Comparison of ENCODE assay signal across 8 cellular contexts in the genomic region with DNA sequence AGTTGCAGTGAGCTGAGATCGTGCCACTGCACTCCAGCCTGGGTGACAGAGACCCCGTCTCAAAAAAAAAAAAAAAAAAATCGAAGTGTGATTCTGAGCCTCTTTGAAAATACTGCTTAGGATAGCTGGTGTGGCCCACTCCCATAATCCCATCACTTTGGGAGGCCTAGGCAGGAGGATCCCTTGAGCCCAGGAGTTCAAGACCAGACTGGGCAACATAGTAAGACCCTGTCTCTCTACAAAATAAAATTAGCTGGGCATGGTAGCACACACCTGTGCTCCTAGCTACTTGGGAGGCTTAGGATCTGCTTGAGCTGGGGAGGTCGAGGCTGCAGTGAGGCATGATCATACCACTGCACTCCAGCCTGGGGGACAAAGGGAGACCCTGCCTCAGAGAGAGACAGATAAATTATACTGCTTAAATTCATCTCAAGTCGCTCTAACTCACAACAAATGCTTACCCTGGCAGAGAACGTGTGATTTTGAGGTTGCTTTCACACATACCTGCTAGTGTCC. TPM values are rescaled to one million over a fixed set of nuclear protein-coding genes. Genes with fewer than 3 reads are reported as not detected.
DNase-seq lines count a peak whose midpoint lies in the region; ATAC-seq, FAIRE-seq and TF ChIP-seq lines count a peak whose summit lies in the region.

No MANE protein-coding gene starts in this region.

- no peak overlapping the region for H3K4me2 ChIP-seq in KMS-11

- H3K79me2 ChIP-seq in KMS-11 (ENCODE audit: insufficient read depth, low read depth), result no peaks in the 10 kb centered on the region

- H4K20me1 ChIP-seq in KMS-11 (ENCODE audit: insufficient read depth), result no peaks in the 10 kb centered on the region

- no peak overlapping the region for H3K9ac ChIP-seq in KMS-11

- no peak for TF ChIP-seq POLR2A in H54 (IDR thresholded peaks at IDR 0.05; ENCODE audit: low read depth, low read length)

- no peak overlapping the region for H3K27ac Mint-ChIP-seq in chondrocyte (ENCODE audit: unreplicated experiment)
- H3K27ac Mint-ChIP-seq in natural killer cell treated with Interleukin-12 subunit alpha and Interleukin-12 subunit beta and Interleukin-15 and Interleukin-18, amount 100 ng/mL, for 72 hours, result peak overlapping the region; percentile 21 to 92

- no peaks in the 10 kb centered on the region for H3K36me3 Mint-ChIP-seq in chondrocyte (ENCODE audit: low read depth)
- H3K36me3 Mint-ChIP-seq in natural killer cell treated with Interleukin-12 subunit alpha and Interleukin-12 subunit beta and Interleukin-15 and Interleukin-18, amount 100 ng/mL, for 72 hours, result no peaks in the 10 kb centered on the region

- H3K27me3 ChIP-seq in KMS-11 (ENCODE audit: insufficient read depth, low read depth), result no peaks in the 10 kb centered on the region

- H3K27me3 Mint-ChIP-seq in chondrocyte (ENCODE audit: low read depth), result peaks cover 14% of the 10 kb centered on the region
- no peaks in the 10 kb centered on the region for H3K27me3 Mint-ChIP-seq in natural killer cell treated with Interleukin-12 subunit alpha and Interleukin-12 subunit beta and Interleukin-15 and Interleukin-18, amount 100 ng/mL, for 72 hours

- H3K27ac ChIP-seq in KMS-11, result no peak overlapping the region

- peak overlapping the region; percentile 93 for H3K4me3 Mint-ChIP-seq in chondrocyte (ENCODE audit: unreplicated experiment)
- H3K4me3 Mint-ChIP-seq in natural killer cell treated with Interleukin-12 subunit alpha and Interleukin-12 subunit beta and Interleukin-15 and Interleukin-18, amount 100 ng/mL, for 72 hours, result peak overlapping the region; percentile 66

- no peak for ATAC-seq in natural killer cell treated with Interleukin-12 subunit alpha and Interleukin-12 subunit beta and Interleukin-15 and Interleukin-18, amount 100 ng/mL, for 72 hours
- ATAC-seq in GM21390 (IDR thresholded peaks at IDR 0.05; ENCODE audit: unreplicated experiment), result no peak

- no peak for FAIRE-seq in H54 (lab: Jason Lieb, UNC)

- H3K36me3 ChIP-seq in KMS-11 (ENCODE audit: insufficient read depth), result no peaks in the 10 kb centered on the region

- H3K4me1 ChIP-seq in KMS-11 (ENCODE audit: low read depth, poor library complexity, severe bottlenecking), result no peaks in the 10 kb centered on the region

- H3K9me3 Mint-ChIP-seq in chondrocyte (ENCODE audit: low read depth), result no peaks in the 10 kb centered on the region
- H3K9me3 Mint-ChIP-seq in natural killer cell treated with Interleukin-12 subunit alpha and Interleukin-12 subunit beta and Interleukin-15 and Interleukin-18, amount 100 ng/mL, for 72 hours, result no peaks in the 10 kb centered on the region

- DNase-seq in AG09309 (ENCODE audit: low read depth) (no peak), chondrocyte (ENCODE audit: low spot score) (no peak), H54 (ENCODE audit: insufficient read length, low spot score) (no peak), RPMI8226 (no peak), OCI-M2 (lab: John Stamatoyannopoulos, UW; ENCODE audit: unreplicated experiment) (no peak)
- DNase-seq in natural killer cell treated with Interleukin-12 subunit alpha and Interleukin-12 subunit beta and Interleukin-15 and Interleukin-18, amount 100 ng/mL, for 72 hours (ENCODE audit: low spot score), result no peak

- H2AFZ ChIP-seq in KMS-11 (ENCODE audit: low read depth), result peak overlapping the region; percentile 95; the same call in 1 of the 2 replicates

- H3K4me3 ChIP-seq in AG09309 (ENCODE audit: control insufficient read depth, low read depth, low read length) (peak overlapping the region; percentile 79), KMS-11 (IDR thresholded peaks at IDR 0.05; ENCODE audit: insufficient read depth, low read depth, low read length) (no peak overlapping the region)

- H3K4me1 Mint-ChIP-seq in chondrocyte (ENCODE audit: low read depth), result peaks cover 25% of the 10 kb centered on the region
- H3K4me1 Mint-ChIP-seq in natural killer cell treated with Interleukin-12 subunit alpha and Interleukin-12 subunit beta and Interleukin-15 and Interleukin-18, amount 100 ng/mL, for 72 hours (ENCODE audit: low read depth in 2 of 2), result peaks cover 0 to 13% of the 10 kb centered on the region in 2 donors

- no peak for TF ChIP-seq CTCF in AG09309 (IDR thresholded peaks at IDR 0.05; ENCODE audit: control insufficient read depth, insufficient read depth, low read depth, low read length, missing control alignments)
- no peak for TF ChIP-seq CTCF in KMS-11 (conservative IDR thresholded peaks at IDR 0.05; ENCODE audit: low read depth, low read length)
- TF ChIP-seq CTCF in chondrocyte (IDR thresholded peaks at IDR 0.05), result no peak

RNA-seq across cellular contexts. Expression of a gene that starts 12.4 kb away (rescaled TPM):
- not detected in 3 replicates for total RNA-seq in chondrocyte
- not detected for total RNA-seq in natural killer cell treated with Interleukin-12 subunit alpha and Interleukin-12 subunit beta and Interleukin-15 and Interleukin-18, amount 100 ng/mL, for 72 hours

RNA-seq across cellular contexts. Expression of a gene that starts 15.3 kb away (rescaled TPM):
- total RNA-seq in chondrocyte, result 9.6 to 12.2 TPM (median 11.5 TPM) in 3 replicates
- total RNA-seq in natural killer cell treated with Interleukin-12 subunit alpha and Interleukin-12 subunit beta and Interleukin-15 and Interleukin-18, amount 100 ng/mL, for 72 hours, result 10 to 100 TPM in 1 of 2 donors, 1 to 10 TPM in 1; 6.8 to 21.1 TPM

RNA-seq across cellular contexts. Expression of a gene that starts 53.4 kb away (rescaled TPM):
- 99.8 to 103 TPM (median 103 TPM) in 3 replicates for total RNA-seq in chondrocyte
- 100 to 1,000 TPM; 316 to 325 TPM for total RNA-seq in natural killer cell treated with Interleukin-12 subunit alpha and Interleukin-12 subunit beta and Interleukin-15 and Interleukin-18, amount 100 ng/mL, for 72 hours
